ENCODE assay signal across 26 cellular contexts in the genomic region with DNA sequence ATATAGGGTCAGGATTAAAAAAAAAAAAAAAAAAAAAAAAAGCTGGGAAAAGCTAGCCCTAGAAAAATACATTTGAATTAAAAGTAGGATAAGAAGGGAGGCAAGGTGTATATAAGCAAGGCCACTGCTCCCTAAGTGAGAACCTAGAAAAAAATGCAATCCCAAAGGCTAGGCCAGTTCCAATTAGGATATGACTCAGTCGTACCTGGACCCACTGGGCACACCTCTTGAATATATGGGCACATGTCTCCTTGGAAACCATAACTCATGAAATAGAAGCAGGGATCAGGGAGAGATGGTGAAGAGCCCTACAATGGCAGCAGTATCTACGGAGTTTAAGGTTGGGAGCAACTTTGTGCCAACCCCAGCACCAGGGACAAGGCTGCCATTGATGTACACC.
DNase-seq lines count a peak whose midpoint lies in the region; ATAC-seq, FAIRE-seq and TF ChIP-seq lines count a peak whose summit lies in the region.
"Had no signal": no experiment of that assay in that cellular context is flagged by ENCODE, and none has a peak within 500 bp of the region (broad histone marks: within the 10 kb centered on the region; RNA-seq: fewer than 3 reads in every experiment).

No MANE protein-coding gene starts in this region.

- TF ChIP-seq CTCF in MCF 10A (IDR thresholded peaks at IDR 0.05; ENCODE audit: unreplicated experiment) (no peak), breast epithelium (IDR thresholded peaks at IDR 0.05) (no peak), epithelial cell of esophagus (IDR thresholded peaks at IDR 0.05; ENCODE audit: insufficient read depth, low read depth, low read length, missing control alignments) (no peak), keratinocyte (optimal IDR thresholded peaks at IDR 0.05 in 1 of 3, IDR thresholded peaks at IDR 0.05 in 1 of 3, conservative IDR thresholded peaks at IDR 0.05 in 1 of 3; ENCODE audit: extremely low read depth in 1 of 3, insufficient read depth in 2 of 3, low read length in 3 of 3) (no peak)

- DNase-seq in MCF 10A (ENCODE audit: unreplicated experiment) (peak; percentile 4), breast epithelium (ENCODE audit: low spot score in 2 of 2) (no peak), epithelial cell of esophagus (ENCODE audit: low read depth) (peak; percentile 50), keratinocyte (ENCODE audit: low read depth, low spot score) (no peak), G401 (ENCODE audit: low spot score) (no peak)
- no peak for DNase-seq in stimulated activated naive B cell treated with anti-CD40 and anti-IgM and Interleukin-4, amounts not matched to agents 10 μg/mL and 1 μg/mL and 100 μg/mL, for 72 hours
- DNase-seq: AML-193; BE2C; CD4-positive, alpha-beta T cell; CD8-positive, alpha-beta memory T cell; DMS 273 treated with DMSO at 0.1 percent for 48 hours; DMS79; EL; GF-D8; GOT3; HFFc6 had no signal

- dilution Hi-C loops in keratinocyte (cut with MboI; ENCODE audit: extremely low pct_ligation_motif_present, low sequenced_read_pairs) = no loop called here

- peak overlapping the region; percentile 22 for H3K4me2 ChIP-seq in keratinocyte (ENCODE audit: control insufficient read depth, extremely low read depth, insufficient read depth, low read depth, low read length)
- H3K4me2 ChIP-seq: BLaER1 treated with 17β-estradiol and CSF1 and Interleukin-3, amounts not matched to agents 10 nM and 100 nM had no signal

- H3K4me1 ChIP-seq in breast epithelium = no peaks in the 10 kb centered on the region
- peaks cover 13% of the 10 kb centered on the region for H3K4me1 ChIP-seq in keratinocyte (ENCODE audit: control insufficient read depth, extremely low read depth, insufficient read depth, low read length)
- H3K4me1 ChIP-seq: BE2C; BLaER1 treated with 17β-estradiol and CSF1 and Interleukin-3, amounts not matched to agents 10 nM and 100 nM; HAP-1 had no signal

- no peaks in the 10 kb centered on the region for H3K36me3 Mint-ChIP-seq in MCF 10A (ENCODE audit: insufficient read depth, unreplicated experiment)
- H3K36me3 Mint-ChIP-seq in stimulated activated naive B cell treated with anti-CD40 and anti-IgM and Interleukin-4, amounts not matched to agents 10 μg/mL and 1 μg/mL and 100 μg/mL, for 72 hours = no peaks in the 10 kb centered on the region
- H3K36me3 Mint-ChIP-seq: CD14-positive monocyte; CD8-positive, alpha-beta memory T cell had no signal

- no peaks in the 10 kb centered on the region for H3K36me3 ChIP-seq in breast epithelium
- H3K36me3 ChIP-seq in keratinocyte (ENCODE audit: control insufficient read depth in 2 of 2, extremely low read depth in 1 of 2, insufficient read depth in 2 of 2, low read length in 2 of 2) = no peaks in the 10 kb centered on the region
- H3K36me3 ChIP-seq: BE2C; BLaER1 treated with 17β-estradiol and CSF1 and Interleukin-3, amounts not matched to agents 10 nM and 100 nM; HAP-1 had no signal

- CTCF ChIA-PET in MCF 10A (lab: Yijun Ruan, JAX) = interaction anchor here (0.5 to 0.7 kb wide), 2 partner anchors 68 to 145 kb away, joined by 3 read pairs; no protein-coding TSS in a partner anchor

- H3K4me3 Mint-ChIP-seq in MCF 10A (ENCODE audit: unreplicated experiment) = no peak overlapping the region
- H3K4me3 Mint-ChIP-seq in stimulated activated naive B cell treated with anti-CD40 and anti-IgM and Interleukin-4, amounts not matched to agents 10 μg/mL and 1 μg/mL and 100 μg/mL, for 72 hours = no peak overlapping the region
- H3K4me3 Mint-ChIP-seq: CD14-positive monocyte; CD4-positive, alpha-beta T cell; CD8-positive, alpha-beta memory T cell; HFFc6 had no signal

- H3K9me3 ChIP-seq in breast epithelium (no peaks in the 10 kb centered on the region), keratinocyte (ENCODE audit: control insufficient read depth, low read depth, low read length) (no peaks in the 10 kb centered on the region)
- H3K9me3 ChIP-seq: BE2C; BLaER1 treated with 17β-estradiol and CSF1 and Interleukin-3, amounts not matched to agents 10 nM and 100 nM; HAP-1 had no signal

- H3K9me1 ChIP-seq in keratinocyte (ENCODE audit: control insufficient read depth, extremely low read depth, insufficient read depth, low read length) = no peaks in the 10 kb centered on the region

- no peak overlapping the region for H3K9ac ChIP-seq in keratinocyte (ENCODE audit: control insufficient read depth, extremely low read depth, insufficient read depth, low read length)
- H3K9ac ChIP-seq: BLaER1 treated with 17β-estradiol and CSF1 and Interleukin-3, amounts not matched to agents 10 nM and 100 nM had no signal

- no peaks in the 10 kb centered on the region for H3K27me3 Mint-ChIP-seq in MCF 10A (ENCODE audit: insufficient read depth, unreplicated experiment)
- H3K27me3 Mint-ChIP-seq in stimulated activated naive B cell treated with anti-CD40 and anti-IgM and Interleukin-4, amounts not matched to agents 10 μg/mL and 1 μg/mL and 100 μg/mL, for 72 hours = no peaks in the 10 kb centered on the region
- H3K27me3 Mint-ChIP-seq: CD4-positive, alpha-beta T cell; CD8-positive, alpha-beta memory T cell had no signal

- no peak overlapping the region for H3K27ac ChIP-seq in breast epithelium
- peak overlapping the region; percentile 5 for H3K27ac ChIP-seq in keratinocyte (ENCODE audit: control insufficient read depth, insufficient read depth, low read length)
- H3K27ac ChIP-seq: 22Rv1; BLaER1 treated with 17β-estradiol and CSF1 and Interleukin-3, amounts not matched to agents 10 nM and 100 nM had no signal

- no peaks in the 10 kb centered on the region for H4K20me1 ChIP-seq in keratinocyte (ENCODE audit: control insufficient read depth, extremely low read depth, insufficient read depth, low read length)
- H4K20me1 ChIP-seq: BLaER1 treated with 17β-estradiol and CSF1 and Interleukin-3, amounts not matched to agents 10 nM and 100 nM had no signal

- peak; percentile 26 for FAIRE-seq in keratinocyte (lab: Jason Lieb, UNC)
- FAIRE-seq: A204.1, D721Med, GM12891, GM18507, H54 had no signal

- no peak for TF ChIP-seq POLR2A in breast epithelium (IDR thresholded peaks at IDR 0.05)

- no peaks in the 10 kb centered on the region for H3K4me1 Mint-ChIP-seq in MCF 10A (ENCODE audit: insufficient read depth, unreplicated experiment)
- no peaks in the 10 kb centered on the region for H3K4me1 Mint-ChIP-seq in stimulated activated naive B cell treated with anti-CD40 and anti-IgM and Interleukin-4, amounts not matched to agents 10 μg/mL and 1 μg/mL and 100 μg/mL, for 72 hours
- H3K4me1 Mint-ChIP-seq: CD14-positive monocyte; CD8-positive, alpha-beta memory T cell had no signal

- no peaks in the 10 kb centered on the region for H3K79me2 ChIP-seq in keratinocyte (ENCODE audit: control insufficient read depth, insufficient read depth, low read length)

- no peak overlapping the region for H3K27ac Mint-ChIP-seq in MCF 10A (ENCODE audit: low read depth, unreplicated experiment)
- no peak overlapping the region for H3K27ac Mint-ChIP-seq in stimulated activated naive B cell treated with anti-CD40 and anti-IgM and Interleukin-4, amounts not matched to agents 10 μg/mL and 1 μg/mL and 100 μg/mL, for 72 hours
- H3K27ac Mint-ChIP-seq: CD14-positive monocyte; CD4-positive, alpha-beta T cell; CD8-positive, alpha-beta memory T cell; HFFc6 had no signal

- intact Hi-C loops in MCF 10A (cut with micrococcal nuclease) = no loop called here
- intact Hi-C loops in breast epithelium (cut with DNase I; ENCODE audit: low total_unique reads) = no loop called here

- H3K4me3 ChIP-seq in breast epithelium (no peak overlapping the region), epithelial cell of esophagus (ENCODE audit: low read length) (no peak overlapping the region), keratinocyte (ENCODE audit: control insufficient read depth in 2 of 3, extremely low read depth in 1 of 3, insufficient read depth in 2 of 3, low read depth in 1 of 3, low read length in 3 of 3) (no peak overlapping the region)
- H3K4me3 ChIP-seq: BLaER1 treated with 17β-estradiol and CSF1 and Interleukin-3, amounts not matched to agents 10 nM and 100 nM; HAP-1 had no signal

- no TSS peak for BruUV-seq in MCF 10A (replicated peaks; lab: Mats Ljungman, UMichigan)

- H3K9me3 Mint-ChIP-seq in MCF 10A (ENCODE audit: unreplicated experiment) = no peaks in the 10 kb centered on the region
- H3K9me3 Mint-ChIP-seq in stimulated activated naive B cell treated with anti-CD40 and anti-IgM and Interleukin-4, amounts not matched to agents 10 μg/mL and 1 μg/mL and 100 μg/mL, for 72 hours = no peaks in the 10 kb centered on the region
- H3K9me3 Mint-ChIP-seq: CD4-positive, alpha-beta T cell; HFFc6 had no signal

- in situ Hi-C loops in G401 (cut with HindIII; ENCODE audit: low sequenced_read_pairs) = no loop called here

- H2AFZ ChIP-seq in keratinocyte (ENCODE audit: control insufficient read depth, low read length) = no peak overlapping the region

- POLR2A ChIA-PET in MCF 10A (lab: Yijun Ruan, JAX) = no interaction called here

- H3K27me3 ChIP-seq in breast epithelium = no peaks in the 10 kb centered on the region
- H3K27me3 ChIP-seq in keratinocyte (ENCODE audit: control insufficient read depth, extremely low read depth, insufficient read depth, low read length) = no peaks in the 10 kb centered on the region
- H3K27me3 ChIP-seq: BE2C; BLaER1 treated with 17β-estradiol and CSF1 and Interleukin-3, amounts not matched to agents 10 nM and 100 nM had no signal

- no peak for ATAC-seq in GM19452 (IDR thresholded peaks at IDR 0.05; ENCODE audit: unreplicated experiment)
- ATAC-seq in stimulated activated naive B cell treated with anti-CD40 and anti-IgM and Interleukin-4, amounts not matched to agents 10 μg/mL and 1 μg/mL and 100 μg/mL, for 72 hours (replicated peaks) = no peak

Comparison
In these comparisons a context has a peak if more than half of its experiments do, and no peak if none do; other contexts are left out.
1. DNase-seq: peak in MCF 10A (single experiment) and epithelial cell of esophagus (single experiment); none in breast epithelium (0 of 2), keratinocyte (single experiment), G401 (single experiment) and stimulated activated naive B cell treated with anti-CD40 and anti-IgM and Interleukin-4, amounts not matched to agents 10 μg/mL and 1 μg/mL and 100 μg/mL, for 72 hours (single experiment).